10 cellular contexts compared by ENCODE assay signal in the genomic region with DNA sequence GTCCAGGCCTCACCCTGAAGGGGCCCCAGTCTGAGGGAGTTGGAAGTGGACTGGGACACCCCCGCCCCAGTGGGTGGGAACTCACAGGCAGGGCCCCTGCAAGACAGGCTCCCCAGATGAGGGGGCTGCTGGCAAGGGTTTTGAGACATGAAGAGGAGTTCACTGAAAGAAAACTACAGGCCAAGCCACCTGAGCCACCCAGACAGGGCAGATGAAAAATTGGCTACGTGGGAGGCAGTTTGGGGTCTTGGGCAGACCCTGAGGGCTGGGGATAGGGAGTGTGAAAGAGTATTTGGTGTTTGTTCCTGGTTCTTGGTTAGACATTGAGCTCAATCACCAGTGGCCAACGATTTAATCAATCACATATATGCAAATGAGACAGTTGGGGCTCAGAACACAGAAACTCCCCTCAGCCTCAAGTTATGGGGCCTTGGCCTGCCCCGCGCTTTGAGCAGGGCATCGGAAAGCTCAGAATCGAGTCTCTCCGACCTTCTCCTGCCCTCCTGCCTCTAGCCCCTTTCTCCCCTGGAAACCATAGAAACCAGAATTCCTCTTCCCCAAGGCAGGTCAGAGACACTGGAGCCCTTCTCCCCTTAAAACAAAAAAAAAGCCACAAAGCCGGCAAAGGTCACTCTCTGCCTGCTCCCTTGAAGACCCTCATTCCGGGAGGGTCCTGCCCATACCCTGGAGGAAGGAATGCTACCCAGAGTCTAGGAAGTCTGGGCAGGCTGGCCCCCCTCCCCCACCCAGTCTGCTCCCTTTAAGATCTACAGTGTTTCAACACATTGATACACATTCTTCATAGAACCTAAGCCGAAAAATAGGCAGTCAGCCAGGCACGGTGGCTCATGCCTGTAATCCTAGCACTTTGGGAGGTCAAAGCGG. TPM values are rescaled to one million over a fixed set of nuclear protein-coding genes. Genes with fewer than 3 reads are reported as not detected.
DNase-seq lines count a peak whose midpoint lies in the region; ATAC-seq, FAIRE-seq and TF ChIP-seq lines count a peak whose summit lies in the region.
"Had no signal": no experiment of that assay in that cellular context is flagged by ENCODE, and none has a peak within 500 bp of the region (broad histone marks: within the 10 kb centered on the region; RNA-seq: fewer than 3 reads in every experiment).

No MANE protein-coding gene starts in this region.

- H2AFZ ChIP-seq in HepG2 (ENCODE audit: low read length), result no peak overlapping the region

- H3K27ac Mint-ChIP-seq in activated naive CD4-positive, alpha-beta T cell treated with anti-CD3 and anti-CD28 coated beads for 36 hours, result no peak overlapping the region

- no peaks in the 10 kb centered on the region for H3K79me2 ChIP-seq in HepG2 (ENCODE audit: insufficient read depth, low read length)

- CTCF ChIA-PET in HepG2 (lab: Yijun Ruan, JAX; ENCODE audit: low intra/inter-chr PET ratio, low total read pairs), result no interaction called here
- CTCF ChIA-PET in activated naive CD4-positive, alpha-beta T cell treated with anti-CD3 and anti-CD28 coated beads for 36 hours (lab: Charles Lee), result interaction anchor here (0.7 to 3.6 kb wide), 3 partner anchors 12 to 91 kb away, joined by 3 to 16 read pairs (median 3); no protein-coding TSS in a partner anchor

- BruUV-seq in HepG2 (replicated peaks; lab: Mats Ljungman, UMichigan), result no TSS peak

- ATAC-seq in HepG2, result peak; percentile 5

- peaks cover 31% of the 10 kb centered on the region for H3K4me1 Mint-ChIP-seq in activated naive CD4-positive, alpha-beta T cell treated with anti-CD3 and anti-CD28 coated beads for 36 hours (ENCODE audit: low read depth)

- POLR2A ChIA-PET in HepG2 (lab: Yijun Ruan, JAX), result interaction anchor here (1.6 to 1.9 kb wide), 3 partner anchors 19 to 118 kb away, joined by 4 read pairs; a partner anchor contains a TSS

- peaks cover 6 to 9% of the 10 kb centered on the region in 2 experiments; a peak in 2 of 5 replicates for H3K36me3 ChIP-seq in HepG2 (replicated peaks in 1 of 2; ENCODE audit: control insufficient read depth in 1 of 2, insufficient read depth in 2 of 2, low read length in 2 of 2)

- FAIRE-seq in HepG2 (lab: Jason Lieb, UNC), result peak; percentile 21
- FAIRE-seq: colon had no signal

- peaks cover 45% of the 10 kb centered on the region for H3K4me1 ChIP-seq in HepG2 (ENCODE audit: insufficient read depth, low read length)

- in situ Hi-C loops in HepG2 (cut with HindIII; ENCODE audit: extremely low pct_ligation_motif_present, low pct_unique_long_range_greater_than_20kb), result no loop called here

- no peak; a peak in 1 of 4 replicates for TF ChIP-seq POLR2A in HepG2 (IDR thresholded peaks at IDR 0.05; ENCODE audit: insufficient read depth in 1 of 2, low read depth in 2 of 2, low read length in 2 of 2)

- peak; percentile 66 for DNase-seq in HCEC 1CT
- peak; percentile 79 for DNase-seq in astrocyte of the hippocampus (ENCODE audit: low read depth, low spot score)
- DNase-seq in HepG2 (ENCODE audit: low spot score), result peak; percentile 72
- no peak for DNase-seq in germinal center (ENCODE audit: low spot score)
- no peak for DNase-seq in NK-92 (lab: John Stamatoyannopoulos, UW; ENCODE audit: unreplicated experiment)
- no peak for DNase-seq in NCI-H526 treated with DMSO at 0.1 percent for 48 hours (lab: John Stamatoyannopoulos, UW)
- DNase-seq in activated naive CD4-positive, alpha-beta T cell treated with anti-CD3 and anti-CD28 coated beads for 36 hours, result no peak

- peaks cover 3% of the 10 kb centered on the region for H3K9me3 Mint-ChIP-seq in activated naive CD4-positive, alpha-beta T cell treated with anti-CD3 and anti-CD28 coated beads for 36 hours

- TF ChIP-seq CTCF in 22Rv1 (IDR thresholded peaks at IDR 0.05) (no peak), HepG2 (CRISPR knock-in tag; IDR thresholded peaks at IDR 0.05) (no peak)

- TF ChIP-seq RAD21 in HepG2 (CRISPR knock-in tag; IDR thresholded peaks at IDR 0.05), result no peak

- H3K36me3 Mint-ChIP-seq in activated naive CD4-positive, alpha-beta T cell treated with anti-CD3 and anti-CD28 coated beads for 36 hours (ENCODE audit: low read depth), result peaks cover 2% of the 10 kb centered on the region

- no peak for TF ChIP-seq EP300 in HepG2 (IDR thresholded peaks at IDR 0.05; ENCODE audit: low read depth in 2 of 2, low read length in 2 of 2)
- no peak for TF ChIP-seq EP300 in HepG2 (CRISPR knock-in tag; IDR thresholded peaks at IDR 0.05; ENCODE audit: borderline replicate concordance)

- H3K27me3 Mint-ChIP-seq in activated naive CD4-positive, alpha-beta T cell treated with anti-CD3 and anti-CD28 coated beads for 36 hours (ENCODE audit: low read depth), result no peaks in the 10 kb centered on the region

- no peaks in the 10 kb centered on the region for H3K9me3 ChIP-seq in HepG2 (ENCODE audit: low read length)
- H3K9me3 ChIP-seq: Peyer's patch had no signal

- peak overlapping the region; percentile 64 for H3K9ac ChIP-seq in HepG2 (ENCODE audit: insufficient read depth, low read depth, low read length)

- whole genome bisulfite sequencing in HepG2 (ENCODE audit: low lambda C conversion rate), result 0% methylated on average over 10 of the region's 13 CpGs

- intact Hi-C loops in HepG2 (cut with micrococcal nuclease; ENCODE audit: unreplicated experiment), result no loop called here
- intact Hi-C loops in activated naive CD4-positive, alpha-beta T cell treated with anti-CD3 and anti-CD28 coated beads for 36 hours (cut with micrococcal nuclease), result no loop called here

- H3K27me3 ChIP-seq in HepG2 (ENCODE audit: control insufficient read depth in 1 of 2, insufficient read depth in 2 of 2, low read length in 2 of 2), result no peaks in the 10 kb centered on the region
- H3K27me3 ChIP-seq: Peyer's patch had no signal

- H3K27ac ChIP-seq in 22Rv1, result peak overlapping the region; percentile 93
- H3K27ac ChIP-seq in HepG2 (ENCODE audit: extremely low read length, insufficient read depth, low read length), result peak overlapping the region; percentile 29

- peak overlapping the region; percentile 29 to 75 (median 72); a peak in 5 of 6 replicates for H3K4me3 ChIP-seq in HepG2 (replicated peaks in 1 of 3; ENCODE audit: insufficient read depth in 1 of 3, low read depth in 2 of 3, low read length in 3 of 3)

- no peak overlapping the region for H3K4me3 Mint-ChIP-seq in activated naive CD4-positive, alpha-beta T cell treated with anti-CD3 and anti-CD28 coated beads for 36 hours

- peak overlapping the region; percentile 95 for H3K4me2 ChIP-seq in HepG2 (ENCODE audit: low read depth, low read length)

- peaks cover 9% of the 10 kb centered on the region; the same call in 1 of the 2 replicates for H4K20me1 ChIP-seq in HepG2 (ENCODE audit: insufficient read depth, low read length)

RNA-seq across cellular contexts. Expression of a gene that starts 1.3 kb away (rescaled TPM):
- total RNA-seq in HepG2 (2016; rRNA removed; fragmentation: Illumina TruSeq; extraction: Trizol), result 29.4 and 48.5 TPM in 2 replicates
- total RNA-seq in HepG2 (2016; cell fraction: cytosol; rRNA removed; fragmentation: Illumina TruSeq; extraction: Trizol; ENCODE audit: low read depth), result 8.4 and 10.1 TPM in 2 replicates
- total RNA-seq in HepG2 (2016; cell fraction: insoluble cytoplasmic fraction; rRNA removed; fragmentation: Illumina TruSeq; extraction: Trizol), result 29.3 and 46.4 TPM in 2 replicates
- total RNA-seq in HepG2 (2016; cell fraction: membrane; rRNA removed; fragmentation: Illumina TruSeq; extraction: Trizol), result 16.0 and 18.7 TPM in 2 replicates
- total RNA-seq in HepG2 (2016; cell fraction: nucleus; rRNA removed; fragmentation: Illumina TruSeq; extraction: Trizol), result 33.6 and 37.4 TPM in 2 replicates
- 29.6 and 36.5 TPM in 2 replicates for polyA plus RNA-seq in HepG2 (2011; rRNA removed)
- 14.0 and 25.3 TPM in 2 replicates for polyA plus RNA-seq in HepG2 (2011; cell fraction: cytosol; rRNA removed)
- polyA plus RNA-seq in HepG2 (2011; cell fraction: nucleus; rRNA removed), result 246 and 367 TPM in 2 replicates
- 32.5 and 49.8 TPM in 2 replicates for polyA plus RNA-seq in HepG2 (2012)
- polyA plus RNA-seq in HepG2 (2016; cell fraction: cytosol; fragmentation: Illumina TruSeq; extraction: Trizol; ENCODE audit: low read depth), result 16.0 and 16.5 TPM in 2 replicates
- 44.6 and 57.4 TPM in 2 replicates for polyA plus RNA-seq in HepG2 (2016; cell fraction: insoluble cytoplasmic fraction; fragmentation: Illumina TruSeq; extraction: Trizol; ENCODE audit: low read depth)
- polyA plus RNA-seq in HepG2 (2016; cell fraction: membrane; fragmentation: Illumina TruSeq; extraction: Trizol; ENCODE audit: low read depth), result 18.1 and 22.4 TPM in 2 replicates
- 103 and 119 TPM in 2 replicates for polyA plus RNA-seq in HepG2 (2016; cell fraction: nucleus; fragmentation: Illumina TruSeq; extraction: Trizol; ENCODE audit: insufficient read depth, low read depth)
- polyA minus RNA-seq in HepG2 (2011; rRNA and poly(A)+ RNA removed; ENCODE audit: low replicate concordance), result 1.3 and 50.2 TPM in 2 replicates
- polyA minus RNA-seq in HepG2 (2011; cell fraction: cytosol; rRNA and poly(A)+ RNA removed), result 20.4 and 29.0 TPM in 2 replicates
- 13.3 and 14.3 TPM in 2 replicates for polyA minus RNA-seq in HepG2 (2011; cell fraction: nucleus; rRNA and poly(A)+ RNA removed)
- total RNA-seq in activated naive CD4-positive, alpha-beta T cell treated with anti-CD3 and anti-CD28 coated beads for 36 hours, result 10 to 100 TPM; 12.3 to 14.3 TPM

RNA-seq across cellular contexts. Expression of a gene that starts 20.1 kb away (rescaled TPM):
- total RNA-seq in HepG2 (2016; rRNA removed; fragmentation: Illumina TruSeq; extraction: Trizol), result 19.3 and 39.5 TPM in 2 replicates
- 95.2 and 104 TPM in 2 replicates for total RNA-seq in HepG2 (2016; cell fraction: cytosol; rRNA removed; fragmentation: Illumina TruSeq; extraction: Trizol; ENCODE audit: low read depth)
- total RNA-seq in HepG2 (2016; cell fraction: insoluble cytoplasmic fraction; rRNA removed; fragmentation: Illumina TruSeq; extraction: Trizol), result 14.4 and 39.0 TPM in 2 replicates
- 103 and 124 TPM in 2 replicates for total RNA-seq in HepG2 (2016; cell fraction: membrane; rRNA removed; fragmentation: Illumina TruSeq; extraction: Trizol)
- 26.9 and 35.1 TPM in 2 replicates for total RNA-seq in HepG2 (2016; cell fraction: nucleus; rRNA removed; fragmentation: Illumina TruSeq; extraction: Trizol)
- 20.8 and 33.4 TPM in 2 replicates for polyA plus RNA-seq in HepG2 (2011; rRNA removed)
- 11.6 and 28.6 TPM in 2 replicates for polyA plus RNA-seq in HepG2 (2011; cell fraction: cytosol; rRNA removed)
- polyA plus RNA-seq in HepG2 (2011; cell fraction: nucleus; rRNA removed), result 200 and 290 TPM in 2 replicates
- polyA plus RNA-seq in HepG2 (2012), result 18.2 and 31.6 TPM in 2 replicates
- 133 and 147 TPM in 2 replicates for polyA plus RNA-seq in HepG2 (2016; cell fraction: cytosol; fragmentation: Illumina TruSeq; extraction: Trizol; ENCODE audit: low read depth)
- 34.3 and 41.3 TPM in 2 replicates for polyA plus RNA-seq in HepG2 (2016; cell fraction: insoluble cytoplasmic fraction; fragmentation: Illumina TruSeq; extraction: Trizol; ENCODE audit: low read depth)
- polyA plus RNA-seq in HepG2 (2016; cell fraction: membrane; fragmentation: Illumina TruSeq; extraction: Trizol; ENCODE audit: low read depth), result 147 and 152 TPM in 2 replicates
- polyA plus RNA-seq in HepG2 (2016; cell fraction: nucleus; fragmentation: Illumina TruSeq; extraction: Trizol; ENCODE audit: insufficient read depth, low read depth), result 117 and 122 TPM in 2 replicates
- 10.3 and 12.3 TPM in 2 replicates for polyA minus RNA-seq in HepG2 (2011; rRNA and poly(A)+ RNA removed; ENCODE audit: low replicate concordance)
- polyA minus RNA-seq in HepG2 (2011; cell fraction: cytosol; rRNA and poly(A)+ RNA removed), result 12.0 and 13.9 TPM in 2 replicates
- polyA minus RNA-seq in HepG2 (2011; cell fraction: nucleus; rRNA and poly(A)+ RNA removed), result 20.1 and 21.6 TPM in 2 replicates
- 10 to 100 TPM; 62.6 to 71.4 TPM for total RNA-seq in activated naive CD4-positive, alpha-beta T cell treated with anti-CD3 and anti-CD28 coated beads for 36 hours

RNA-seq across cellular contexts. Expression of a gene that starts 41.8 kb away (rescaled TPM):
- 0.13 TPM in 1 of 2 replicates, not detected in the other for total RNA-seq in HepG2 (2016; rRNA removed; fragmentation: Illumina TruSeq; extraction: Trizol)
- 0.20 TPM in 1 of 2 replicates, not detected in the other for total RNA-seq in HepG2 (2016; cell fraction: cytosol; rRNA removed; fragmentation: Illumina TruSeq; extraction: Trizol; ENCODE audit: low read depth)
- total RNA-seq in HepG2 (2016; cell fraction: insoluble cytoplasmic fraction; rRNA removed; fragmentation: Illumina TruSeq; extraction: Trizol), result 0.11 TPM in 1 of 2 replicates, not detected in the other
- 0.17 and 0.19 TPM in 2 replicates for total RNA-seq in HepG2 (2016; cell fraction: membrane; rRNA removed; fragmentation: Illumina TruSeq; extraction: Trizol)
- total RNA-seq in HepG2 (2016; cell fraction: nucleus; rRNA removed; fragmentation: Illumina TruSeq; extraction: Trizol), result 0.25 TPM in 1 of 2 replicates, not detected in the other
- 0.53 and 0.85 TPM in 2 replicates for polyA plus RNA-seq in HepG2 (2011; rRNA removed)
- polyA plus RNA-seq in HepG2 (2011; cell fraction: cytosol; rRNA removed), result 0.66 and 0.68 TPM in 2 replicates
- polyA plus RNA-seq in HepG2 (2011; cell fraction: nucleus; rRNA removed), result 0.16 and 0.35 TPM in 2 replicates
- 0.11 and 0.13 TPM in 2 replicates for polyA plus RNA-seq in HepG2 (2012)
- polyA plus RNA-seq in HepG2 (2016; cell fraction: cytosol; fragmentation: Illumina TruSeq; extraction: Trizol; ENCODE audit: low read depth), result 0.05 TPM in 1 of 2 replicates, not detected in the other
- 0.12 and 0.15 TPM in 2 replicates for polyA plus RNA-seq in HepG2 (2016; cell fraction: insoluble cytoplasmic fraction; fragmentation: Illumina TruSeq; extraction: Trizol; ENCODE audit: low read depth)
- polyA plus RNA-seq in HepG2 (2016; cell fraction: membrane; fragmentation: Illumina TruSeq; extraction: Trizol; ENCODE audit: low read depth), result 0.13 TPM in 1 of 2 replicates, not detected in the other
- not detected in 2 replicates for polyA plus RNA-seq in HepG2 (2016; cell fraction: nucleus; fragmentation: Illumina TruSeq; extraction: Trizol; ENCODE audit: insufficient read depth, low read depth)
- 0.60 TPM in 1 of 2 replicates, not detected in the other for polyA minus RNA-seq in HepG2 (2011; rRNA and poly(A)+ RNA removed; ENCODE audit: low replicate concordance)
- 0.40 and 0.70 TPM in 2 replicates for polyA minus RNA-seq in HepG2 (2011; cell fraction: cytosol; rRNA and poly(A)+ RNA removed)
- polyA minus RNA-seq in HepG2 (2011; cell fraction: nucleus; rRNA and poly(A)+ RNA removed), result 0.25 TPM in 1 of 2 replicates, not detected in the other
- not detected for total RNA-seq in activated naive CD4-positive, alpha-beta T cell treated with anti-CD3 and anti-CD28 coated beads for 36 hours

RNA-seq across cellular contexts. Expression of a gene that starts 53.3 kb away (rescaled TPM):
- 43.0 and 146 TPM in 2 replicates for total RNA-seq in HepG2 (2016; rRNA removed; fragmentation: Illumina TruSeq; extraction: Trizol)
- total RNA-seq in HepG2 (2016; cell fraction: cytosol; rRNA removed; fragmentation: Illumina TruSeq; extraction: Trizol; ENCODE audit: low read depth), result 42.0 and 45.2 TPM in 2 replicates
- 37.4 and 148 TPM in 2 replicates for total RNA-seq in HepG2 (2016; cell fraction: insoluble cytoplasmic fraction; rRNA removed; fragmentation: Illumina TruSeq; extraction: Trizol)
- total RNA-seq in HepG2 (2016; cell fraction: membrane; rRNA removed; fragmentation: Illumina TruSeq; extraction: Trizol), result 53.4 and 57.4 TPM in 2 replicates
- total RNA-seq in HepG2 (2016; cell fraction: nucleus; rRNA removed; fragmentation: Illumina TruSeq; extraction: Trizol), result 112 and 139 TPM in 2 replicates
- polyA plus RNA-seq in HepG2 (2011; rRNA removed), result 422 and 537 TPM in 2 replicates
- polyA plus RNA-seq in HepG2 (2011; cell fraction: cytosol; rRNA removed), result 539 and 794 TPM in 2 replicates
- polyA plus RNA-seq in HepG2 (2011; cell fraction: nucleus; rRNA removed), result 1,510 and 1,558 TPM in 2 replicates
- 229 and 758 TPM in 2 replicates for polyA plus RNA-seq in HepG2 (2012)
- 22.2 and 24.9 TPM in 2 replicates for polyA plus RNA-seq in HepG2 (2016; cell fraction: cytosol; fragmentation: Illumina TruSeq; extraction: Trizol; ENCODE audit: low read depth)
- polyA plus RNA-seq in HepG2 (2016; cell fraction: insoluble cytoplasmic fraction; fragmentation: Illumina TruSeq; extraction: Trizol; ENCODE audit: low read depth), result 49.2 and 57.0 TPM in 2 replicates
- 30.8 and 31.5 TPM in 2 replicates for polyA plus RNA-seq in HepG2 (2016; cell fraction: membrane; fragmentation: Illumina TruSeq; extraction: Trizol; ENCODE audit: low read depth)
- polyA plus RNA-seq in HepG2 (2016; cell fraction: nucleus; fragmentation: Illumina TruSeq; extraction: Trizol; ENCODE audit: insufficient read depth, low read depth), result 315 and 334 TPM in 2 replicates
- polyA minus RNA-seq in HepG2 (2011; rRNA and poly(A)+ RNA removed; ENCODE audit: low replicate concordance), result 4.5 and 440 TPM in 2 replicates
- polyA minus RNA-seq in HepG2 (2011; cell fraction: cytosol; rRNA and poly(A)+ RNA removed), result 366 and 433 TPM in 2 replicates
- 115 and 151 TPM in 2 replicates for polyA minus RNA-seq in HepG2 (2011; cell fraction: nucleus; rRNA and poly(A)+ RNA removed)
- under 1 TPM in 1 of 2 experiments, not detected in 1; 0.20 TPM for total RNA-seq in activated naive CD4-positive, alpha-beta T cell treated with anti-CD3 and anti-CD28 coated beads for 36 hours

Comparison
In these comparisons a context has a peak if more than half of its experiments do, and no peak if none do; other contexts are left out.
1. DNase-seq: peak in HCEC 1CT (single experiment), astrocyte of the hippocampus (single experiment) and HepG2 (single experiment); none in germinal center (single experiment), NK-92 (single experiment), NCI-H526 treated with DMSO at 0.1 percent for 48 hours (single experiment) and activated naive CD4-positive, alpha-beta T cell treated with anti-CD3 and anti-CD28 coated beads for 36 hours (single experiment).